ENCODE assay signal across 1 cellular context in genomic region chr2:124048664-124049063, GRCh38.
TF ChIP-seq lines count a peak whose summit lies in the region.

No MANE protein-coding gene starts in this region.

TF ChIP-seq in neural cell, 6 proteins besides CTCF, POLR2A, EP300 and RAD21:
- TF ChIP-seq REST (IDR thresholded peaks at IDR 0.05; ENCODE audit: borderline replicate concordance): no peak
- TF ChIP-seq EZH2 (IDR thresholded peaks at IDR 0.05; ENCODE audit: borderline replicate concordance, insufficient read depth, low read length, poor library complexity, severe bottlenecking): no peak
- no peak for TF ChIP-seq SMC3 (conservative IDR thresholded peaks at IDR 0.05; ENCODE audit: poor library complexity)
- TF ChIP-seq POLR2AphosphoS5 (IDR thresholded peaks at IDR 0.05): no peak
- TF ChIP-seq TAF1 (IDR thresholded peaks at IDR 0.05; ENCODE audit: low read depth): no peak
- TF ChIP-seq MXI1 (conservative IDR thresholded peaks at IDR 0.05; ENCODE audit: poor library complexity, severe bottlenecking): no peak
